Comparison of ENCODE assay signal across 1 cellular context in the genomic region with DNA sequence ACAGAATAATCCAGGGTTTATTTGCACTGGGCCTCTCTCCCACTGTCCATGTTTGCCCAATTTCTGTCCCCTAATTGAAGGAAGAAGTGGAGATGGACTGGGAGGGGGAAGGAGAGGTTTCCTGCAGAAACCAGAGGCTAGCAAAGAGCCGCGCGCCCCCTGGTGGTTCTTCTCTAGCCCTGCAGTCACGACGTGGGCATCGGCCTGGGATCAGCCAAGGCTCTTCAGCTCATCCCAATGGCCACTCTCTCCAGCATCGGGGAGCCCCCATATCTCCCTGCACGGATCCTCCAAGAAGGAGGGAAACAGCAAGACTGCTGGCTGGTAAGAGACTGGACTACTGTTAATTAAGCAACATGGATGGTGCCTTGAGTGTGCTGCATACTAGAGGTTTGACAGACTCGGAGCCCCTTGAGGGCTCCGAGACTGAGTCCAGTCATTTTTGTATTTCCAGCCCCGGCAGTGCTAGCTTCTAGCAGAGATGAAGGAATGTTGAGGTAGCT.
TF ChIP-seq lines count a peak whose summit lies in the region.

No MANE protein-coding gene starts in this region.

TF ChIP-seq in H1, 55 proteins besides CTCF, POLR2A, EP300 and RAD21 (continued from another document):
- TF ChIP-seq JUND (IDR thresholded peaks at IDR 0.05; ENCODE audit: low read length), result 0 out of 2 replicates have a peak, but pooled peaks have one; percentile 23
